Comparison of ENCODE assay signal across 21 cellular contexts in the genomic region with DNA sequence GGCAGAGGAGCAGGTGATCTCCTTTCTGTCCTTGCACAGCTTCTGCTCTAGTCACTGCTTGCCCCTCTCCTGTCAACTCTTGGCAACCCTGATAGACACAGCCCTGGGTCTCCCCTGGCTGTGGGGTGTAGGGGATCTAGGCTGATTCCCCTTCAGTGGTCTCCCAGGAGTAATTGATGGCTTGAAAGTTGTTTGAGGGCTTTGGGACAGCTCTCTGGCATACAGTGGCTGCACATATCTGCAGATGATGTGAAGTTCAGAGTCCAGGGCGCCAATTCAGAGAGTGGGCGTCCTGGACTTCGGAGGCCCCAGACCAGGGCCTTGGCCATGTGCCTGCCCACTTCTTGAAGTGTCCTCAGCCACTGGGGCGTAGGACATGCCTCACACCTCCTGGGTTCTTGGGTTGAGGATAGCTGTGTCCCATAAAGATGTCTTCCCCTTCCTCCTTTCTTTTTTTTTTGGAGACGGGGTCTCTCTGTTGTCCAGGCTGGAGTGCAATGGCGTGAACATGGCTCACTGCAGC. TPM values are rescaled to one million over a fixed set of nuclear protein-coding genes. Genes with fewer than 3 reads are reported as not detected.
DNase-seq lines count a peak whose midpoint lies in the region; ATAC-seq and TF ChIP-seq lines count a peak whose summit lies in the region.
"Had no signal": no experiment of that assay in that cellular context is flagged by ENCODE, and none has a peak within 500 bp of the region (broad histone marks: within the 10 kb centered on the region; RNA-seq: fewer than 3 reads in every experiment).

No MANE protein-coding gene starts in this region.

- in situ Hi-C loops in mammary epithelial cell (cut with MboI; ENCODE audit: low sequenced_read_pairs in 2 of 2), result loop anchor here in 1 of 2 donors (10.0 kb wide), 1 partner anchor 148 kb away; no protein-coding TSS in a partner anchor

- no TSS peak for BruUV-seq in mammary epithelial cell (replicated peaks; lab: Mats Ljungman, UMichigan)

- H3K4me3 Mint-ChIP-seq in mesothelial cell of epicardium, result peak overlapping the region; percentile 37
- H3K4me3 Mint-ChIP-seq: activated T-cell treated with anti-CD3 and anti-CD28 coated beads, Interleukin-2, amount 50 U/mL, for 4 hours; stimulated activated naive B cell treated with anti-CD40 and anti-IgM and Interleukin-4, amounts not matched to agents 10 μg/mL and 1 μg/mL and 100 μg/mL, for 72 hours had no signal

- H3K36me3 Mint-ChIP-seq in mesothelial cell of epicardium, result peaks cover 14% of the 10 kb centered on the region
- H3K36me3 Mint-ChIP-seq: stimulated activated naive B cell treated with anti-CD40 and anti-IgM and Interleukin-4, amounts not matched to agents 10 μg/mL and 1 μg/mL and 100 μg/mL, for 72 hours had no signal

- no peak for ATAC-seq in GM21786 (IDR thresholded peaks at IDR 0.05; ENCODE audit: unreplicated experiment)
- ATAC-seq: activated T-cell treated with anti-CD3 and anti-CD28 coated beads, Interleukin-2, amount 50 U/mL, for 4 hours; stimulated activated naive B cell treated with anti-CD40 and anti-IgM and Interleukin-4, amounts not matched to agents 10 μg/mL and 1 μg/mL and 100 μg/mL, for 72 hours had no signal

- H3K79me2 ChIP-seq in mammary epithelial cell (ENCODE audit: insufficient read depth, low read length), result peaks cover 32% of the 10 kb centered on the region

- H3K4me2 ChIP-seq in mammary epithelial cell (ENCODE audit: insufficient read depth, low read depth, low read length), result peak overlapping the region; percentile 91

- 68% methylated on average over 5 of the region's 6 CpGs for WGBS in mammary epithelial cell (ENCODE audit: low coverage, missing lambda C conversion rate)
- WGBS in spleen, 5 donors, result 94 to 97% (median 95%) methylated on average over 6 of the region's 6 CpGs

- no peak for TF ChIP-seq CTCF in HL-60 (IDR thresholded peaks at IDR 0.05; ENCODE audit: insufficient read depth, low read length)
- no peak for TF ChIP-seq CTCF in mammary epithelial cell (conservative IDR thresholded peaks at IDR 0.05 in 1 of 2, IDR thresholded peaks at IDR 0.05 in 1 of 2; ENCODE audit: extremely low read depth in 1 of 2, insufficient read depth in 1 of 2, low read depth in 1 of 2, low read length in 2 of 2)
- TF ChIP-seq CTCF in mesothelial cell of epicardium (IDR thresholded peaks at IDR 0.05; ENCODE audit: unreplicated experiment), result no peak
- no peak for TF ChIP-seq CTCF in spleen (IDR thresholded peaks at IDR 0.05 in 8 of 11, conservative IDR thresholded peaks at IDR 0.05 in 3 of 11)

- H3K4me3 ChIP-seq in HL-60 (replicated peaks; ENCODE audit: insufficient read depth, low read length) (no peak overlapping the region), mammary epithelial cell (replicated peaks in 1 of 3; ENCODE audit: insufficient read depth in 1 of 3, low read depth in 2 of 3, low read length in 3 of 3) (peak overlapping the region in 2 of 3 experiments; percentile 1 to 9), spleen (no peak overlapping the region)
- H3K4me3 ChIP-seq: ascending aorta, GM23248, tibial artery had no signal

- no peaks in the 10 kb centered on the region for H3K27me3 ChIP-seq in HL-60 (ENCODE audit: insufficient read depth, poor library complexity, severe bottlenecking)
- H3K27me3 ChIP-seq in mammary epithelial cell (ENCODE audit: insufficient read depth, low read length), result no peaks in the 10 kb centered on the region
- peaks cover 0 to 6% (median 0%) of the 10 kb centered on the region in 7 donors for H3K27me3 ChIP-seq in spleen (replicated peaks in 1 of 7)
- H3K27me3 ChIP-seq: ascending aorta, foreskin keratinocyte, neutrophil, tibial artery had no signal

- no peak overlapping the region for H3K9ac ChIP-seq in mammary epithelial cell (ENCODE audit: insufficient read depth, low read length)
- H3K9ac ChIP-seq: GM23248 had no signal

- H2AFZ ChIP-seq in mammary epithelial cell (ENCODE audit: low read depth, low read length), result no peak overlapping the region
- H2AFZ ChIP-seq: GM23248 had no signal

- H4K20me1 ChIP-seq in mammary epithelial cell (ENCODE audit: insufficient read depth, low read length), result no peaks in the 10 kb centered on the region

- peaks cover 63% of the 10 kb centered on the region for H3K4me1 Mint-ChIP-seq in mesothelial cell of epicardium

- intact Hi-C loops in mammary epithelial cell (cut with micrococcal nuclease), result loop anchor here (2.0 kb wide), 1 partner anchor 16 kb away; no protein-coding TSS in a partner anchor
- intact Hi-C loops in spleen (cut with DNase I; ENCODE audit: low total_unique reads), result no loop called here

- no peaks in the 10 kb centered on the region for H3K9me3 Mint-ChIP-seq in mesothelial cell of epicardium
- H3K9me3 Mint-ChIP-seq: activated T-cell treated with anti-CD3 and anti-CD28 coated beads, Interleukin-2, amount 50 U/mL, for 4 hours; stimulated activated naive B cell treated with anti-CD40 and anti-IgM and Interleukin-4, amounts not matched to agents 10 μg/mL and 1 μg/mL and 100 μg/mL, for 72 hours had no signal

- no peaks in the 10 kb centered on the region for H3K27me3 Mint-ChIP-seq in mesothelial cell of epicardium (ENCODE audit: low read depth)

- dilution Hi-C loops in mammary epithelial cell (cut with HindIII; ENCODE audit: low sequenced_read_pairs), result no loop called here

- peaks cover 51% of the 10 kb centered on the region for H3K4me1 ChIP-seq in mammary epithelial cell (ENCODE audit: insufficient read depth, low read length)
- peaks cover 0 to 19% (median 3%) of the 10 kb centered on the region in 6 donors for H3K4me1 ChIP-seq in spleen
- H3K4me1 ChIP-seq: ascending aorta had no signal

- H3K36me3 ChIP-seq in mammary epithelial cell (ENCODE audit: insufficient read depth, low read length), result peaks cover 5% of the 10 kb centered on the region
- no peaks in the 10 kb centered on the region for H3K36me3 ChIP-seq in spleen
- H3K36me3 ChIP-seq: ascending aorta, neutrophil, tibial artery had no signal

- H3K9me3 ChIP-seq in mammary epithelial cell (replicated peaks; ENCODE audit: insufficient read depth, low read length) (no peaks in the 10 kb centered on the region), spleen (no peaks in the 10 kb centered on the region)
- H3K9me3 ChIP-seq: ascending aorta, neutrophil, tibial artery had no signal

- no peak for TF ChIP-seq POLR2A in spleen (IDR thresholded peaks at IDR 0.05)

- no peak for DNase-seq in HL-60 (ENCODE audit: low read depth in 1 of 2, low spot score in 1 of 2)
- no peak for DNase-seq in mammary epithelial cell
- DNase-seq in mesothelial cell of epicardium (ENCODE audit: low spot score in 2 of 2, unreplicated experiment in 2 of 2), result no peak
- peak; percentile 47 for DNase-seq in spleen
- no peak for DNase-seq in germinal center (ENCODE audit: low spot score)
- no peak for DNase-seq in kidney glomerular epithelial cell (lab: John Stamatoyannopoulos, UW)
- DNase-seq in activated CD4-positive, alpha-beta T cell treated with anti-CD3 and anti-CD28 coated beads, Interleukin-2, amount 50 U/mL, for 48 hours, result no peak
- DNase-seq: activated naive CD4-positive, alpha-beta T cell treated with anti-CD3 and anti-CD28 coated beads, Interleukin-2, amount 50 U/mL, for 16 hours; activated T-cell treated with anti-CD3 and anti-CD28 coated beads, Interleukin-2, amount 50 U/mL, for 4 hours; GM23248; left cardiac atrium; midbrain; NCI-H1436; NCI-H774; retina; stimulated activated naive B cell treated with anti-CD40 and anti-IgM and Interleukin-4, amounts not matched to agents 10 μg/mL and 1 μg/mL and 100 μg/mL, for 72 hours; tibial artery had no signal

- H3K27ac ChIP-seq in HL-60 (replicated peaks) (peak overlapping the region; percentile 72), mammary epithelial cell (ENCODE audit: insufficient read depth, low read depth, low read length) (no peak overlapping the region), spleen (no peak overlapping the region)
- H3K27ac ChIP-seq: ascending aorta, GM23248, neutrophil, tibial artery had no signal

- H3K27ac Mint-ChIP-seq in mesothelial cell of epicardium, result peak overlapping the region; percentile 77
- H3K27ac Mint-ChIP-seq: stimulated activated naive B cell treated with anti-CD40 and anti-IgM and Interleukin-4, amounts not matched to agents 10 μg/mL and 1 μg/mL and 100 μg/mL, for 72 hours had no signal

- CTCF ChIA-PET in mammary epithelial cell (lab: Charles Lee; ENCODE audit: low non-redundant PET), result interaction anchor here (0.6 to 1.0 kb wide), 2 partner anchors 18 to 338 kb away, joined by 3 to 5 read pairs; no protein-coding TSS in a partner anchor

RNA-seq across cellular contexts. Expression of a gene that starts 2.5 kb away (rescaled TPM):
- 10 to 100 TPM; 26.5 to 27.2 TPM for total RNA-seq in mammary epithelial cell
- polyA plus RNA-seq in mammary epithelial cell, result 11.4 TPM
- 17.4 TPM for polyA minus RNA-seq in mammary epithelial cell
- 34.6 to 36.6 TPM (median 35.7 TPM) in 3 replicates for total RNA-seq in mesothelial cell of epicardium
- 1 to 10 TPM in 1 of 7 donors, under 1 TPM in 3, not detected in 3; 0.32 to 1.4 (median 0.72) TPM for total RNA-seq in spleen
- under 1 TPM; 0.39 to 0.42 (median 0.39) TPM for polyA plus RNA-seq in spleen
- total RNA-seq: ascending aorta, GM23248 had no signal
- polyA plus RNA-seq: GM23248 had no signal

RNA-seq across cellular contexts. Expression of a gene that starts 24.5 kb away (rescaled TPM):
- not detected for total RNA-seq in mammary epithelial cell
- polyA plus RNA-seq in mammary epithelial cell, result not detected
- polyA minus RNA-seq in mammary epithelial cell, result not detected
- 0.25 TPM in 1 of 3 replicates, not detected in the others for total RNA-seq in mesothelial cell of epicardium
- total RNA-seq in spleen, result 1 to 10 TPM in 1 of 7 donors, under 1 TPM in 4, not detected in 2; 0.50 to 3.6 (median 0.80) TPM
- under 1 TPM; 0.09 to 0.38 (median 0.14) TPM for polyA plus RNA-seq in spleen
- total RNA-seq: ascending aorta, foreskin keratinocyte, GM23248, left cardiac atrium had no signal
- polyA plus RNA-seq: foreskin keratinocyte, GM23248 had no signal

Comparison
In these comparisons a context has a peak if more than half of its experiments do, and no peak if none do; other contexts are left out.
1. H3K4me3 ChIP-seq: peak in mammary epithelial cell (2 of 3); none in HL-60 (single experiment) and spleen (0 of 8).
2. RNA of a gene that starts 2.5 kb away (total RNA-seq): 34.6 to 36.6 TPM in mesothelial cell of epicardium and 26.5 to 27.2 TPM in mammary epithelial cell; 0.32 to 1.4 TPM in spleen; every median in the first group is over 10 times any median in the second.